In genomic region chr12:67477682-67478265, GRCh38 we compare ENCODE assay signal across 18 cellular contexts.
"Had no signal": no experiment of that assay in that cellular context is flagged by ENCODE, and none has a peak within 500 bp of the region (broad histone marks: within the 10 kb centered on the region; RNA-seq: fewer than 3 reads in every experiment).

No MANE protein-coding gene starts in this region.

- H3K36me3 ChIP-seq: ascending aorta, cardiac muscle cell, colonic mucosa, esophagus squamous epithelium, heart left ventricle, prostate gland, right lobe of liver, upper lobe of left lung had no signal

- ATAC-seq: activated CD8-positive, alpha-beta T cell treated with anti-CD3 and anti-CD28 coated beads, Interleukin-2, amount 10 ng/mL, durations not matched to agents 7 days and 5 days; activated naive CD8-positive, alpha-beta T cell treated with anti-CD3 and anti-CD28 coated beads, Interleukin-2, amount 50 U/mL, for 24 hours; foreskin keratinocyte; heart left ventricle; left colon; right lobe of liver had no signal

- H3K4me1 ChIP-seq: ascending aorta, colonic mucosa, foreskin keratinocyte, prostate gland, right lobe of liver, upper lobe of left lung had no signal

- DNase-seq: activated CD4-positive, alpha-beta T cell treated with anti-CD3 and anti-CD28 coated beads for 4 hours; activated CD8-positive, alpha-beta memory T cell treated with anti-CD3 and anti-CD28 coated beads, Interleukin-2, amount 50 U/mL, for 48 hours; activated CD8-positive, alpha-beta T cell treated with anti-CD3 and anti-CD28 coated beads, Interleukin-2, amount 10 ng/mL, durations not matched to agents 7 days and 5 days; activated naive CD4-positive, alpha-beta T cell; activated naive CD8-positive, alpha-beta T cell treated with anti-CD3 and anti-CD28 coated beads, Interleukin-2, amount 50 U/mL, for 24 hours; colonic mucosa; esophagus squamous epithelium; foreskin keratinocyte; heart left ventricle; left colon; right lobe of liver; stimulated activated CD4-positive, alpha-beta T cell treated with anti-CD3 and anti-CD28 coated beads, Interleukin-12 subunit alpha, Interleukin-12 subunit beta, amount 100 ng/mL, for 4 hours; stimulated activated naive CD4-positive, alpha-beta T cell; T-helper 9 cell; upper lobe of left lung had no signal

- H3K27me3 ChIP-seq: ascending aorta, cardiac muscle cell, colonic mucosa, esophagus squamous epithelium, foreskin keratinocyte, heart left ventricle, right lobe of liver, upper lobe of left lung had no signal

- H3K27ac ChIP-seq: ascending aorta, cardiac muscle cell, colonic mucosa, esophagus squamous epithelium, foreskin keratinocyte, heart left ventricle, prostate gland, right lobe of liver, upper lobe of left lung had no signal

- H3K4me3 ChIP-seq: ascending aorta, cardiac muscle cell, colonic mucosa, esophagus squamous epithelium, heart left ventricle, prostate gland, right lobe of liver, upper lobe of left lung had no signal

- H3K9me3 ChIP-seq: ascending aorta, colonic mucosa, esophagus squamous epithelium, heart left ventricle, prostate gland, right lobe of liver, upper lobe of left lung had no signal
